8 cellular contexts compared by ENCODE assay signal in genomic region chr12:64825143-64826011, GRCh38. TPM values are rescaled to one million over a fixed set of nuclear protein-coding genes. Genes with fewer than 3 reads are reported as not detected.
DNase-seq lines count a peak whose midpoint lies in the region; ATAC-seq and TF ChIP-seq lines count a peak whose summit lies in the region.

No MANE protein-coding gene starts in this region.

- no peak overlapping the region for H3K27ac Mint-ChIP-seq in activated CD4-positive, alpha-beta memory T cell treated with anti-CD3 and anti-CD28 coated beads, Interleukin-2, amount 10 ng/mL, durations not matched to agents 7 days and 5 days

- H3K27me3 Mint-ChIP-seq in activated CD4-positive, alpha-beta memory T cell treated with anti-CD3 and anti-CD28 coated beads, Interleukin-2, amount 10 ng/mL, durations not matched to agents 7 days and 5 days = peaks cover 66% of the 10 kb centered on the region

- H3K36me3 Mint-ChIP-seq in activated CD4-positive, alpha-beta memory T cell treated with anti-CD3 and anti-CD28 coated beads, Interleukin-2, amount 10 ng/mL, durations not matched to agents 7 days and 5 days (ENCODE audit: low read depth) = peaks cover 4% of the 10 kb centered on the region

- peaks cover 17% of the 10 kb centered on the region for H3K4me1 Mint-ChIP-seq in activated CD4-positive, alpha-beta memory T cell treated with anti-CD3 and anti-CD28 coated beads, Interleukin-2, amount 10 ng/mL, durations not matched to agents 7 days and 5 days

- no peak overlapping the region for H3K9ac ChIP-seq in iPS-18a (ENCODE audit: low read length)

- TF ChIP-seq CTCF in stomach (IDR thresholded peaks at IDR 0.05) = no peak

- H3K4me1 ChIP-seq in iPS-18a (ENCODE audit: control insufficient read depth, low read depth, low read length) = peaks cover 11% of the 10 kb centered on the region
- H3K4me1 ChIP-seq in stomach = peaks cover 21 to 30% (median 28%) of the 10 kb centered on the region in 4 donors

- peaks cover 2% of the 10 kb centered on the region for H3K9me3 Mint-ChIP-seq in activated CD4-positive, alpha-beta memory T cell treated with anti-CD3 and anti-CD28 coated beads, Interleukin-2, amount 10 ng/mL, durations not matched to agents 7 days and 5 days

- TF ChIP-seq EP300 in stomach (IDR thresholded peaks at IDR 0.05) = no peak

- DNase-seq in ELF-1 (ENCODE audit: low read depth, low spot score) (peak; percentile 15), HuH-7 (ENCODE audit: low spot score) (peak; percentile 45), stomach (peak; percentile 25)
- DNase-seq in activated CD4-positive, alpha-beta memory T cell treated with anti-CD3 and anti-CD28 coated beads, Interleukin-2, amount 10 ng/mL, durations not matched to agents 7 days and 5 days = no peak
- DNase-seq in stimulated activated naive CD4-positive, alpha-beta T cell (lab: John Stamatoyannopoulos, UW) = no peak

- peak overlapping the region; percentile 30 for H3K4me3 Mint-ChIP-seq in activated CD4-positive, alpha-beta memory T cell treated with anti-CD3 and anti-CD28 coated beads, Interleukin-2, amount 10 ng/mL, durations not matched to agents 7 days and 5 days

- POLR2A ChIA-PET in activated CD4-positive, alpha-beta memory T cell treated with anti-CD3 and anti-CD28 coated beads, Interleukin-2, amount 10 ng/mL, durations not matched to agents 7 days and 5 days (lab: Charles Lee) = no interaction called here

- H3K9me3 ChIP-seq in iPS-18a (ENCODE audit: control insufficient read depth, low read depth, low read length) (no peaks in the 10 kb centered on the region), stomach (peaks cover 0 to 13% (median 0%) of the 10 kb centered on the region in 4 donors)

- no peak for TF ChIP-seq POLR2A in stomach (IDR thresholded peaks at IDR 0.05)

- CTCF ChIA-PET in activated CD4-positive, alpha-beta memory T cell treated with anti-CD3 and anti-CD28 coated beads, Interleukin-2, amount 10 ng/mL, durations not matched to agents 7 days and 5 days (lab: Charles Lee) = interaction anchor here (2.3 kb wide), 1 partner anchor 28 kb away, joined by 9 read pairs; no protein-coding TSS in a partner anchor

- ATAC-seq in GM19452 (IDR thresholded peaks at IDR 0.05; ENCODE audit: unreplicated experiment) = no peak
- no peak for ATAC-seq in GM21390 (IDR thresholded peaks at IDR 0.05; ENCODE audit: unreplicated experiment)

- intact Hi-C loops in stomach (cut with DNase I; ENCODE audit: low total_unique reads) = no loop called here

- WGBS in stomach, 5 donors = 3 to 7% (median 4%) methylated on average over 35 to 51 of the region's 51 CpGs

- peaks cover 56% of the 10 kb centered on the region for H3K27me3 ChIP-seq in iPS-18a (ENCODE audit: control insufficient read depth, insufficient read depth, low read length)
- peaks cover 10 to 58% (median 34%) of the 10 kb centered on the region in 3 donors for H3K27me3 ChIP-seq in stomach

- H3K27ac ChIP-seq in iPS-18a (ENCODE audit: low read length) = no peak overlapping the region
- H3K27ac ChIP-seq in stomach = no peak overlapping the region

- H3K4me3 ChIP-seq in iPS-18a (ENCODE audit: low read length) (peak overlapping the region; percentile 48), stomach (peak overlapping the region; percentile 35 to 66 (median 55))

- H3K36me3 ChIP-seq in iPS-18a (ENCODE audit: control insufficient read depth, low read depth, low read length) = no peaks in the 10 kb centered on the region
- H3K36me3 ChIP-seq in stomach = peaks cover 0 to 3% (median 0%) of the 10 kb centered on the region in 4 donors

RNA-seq across cellular contexts. Expression of gene TBC1D30, which starts 0.9 kb away (rescaled TPM):
- under 1 TPM in 1 of 2 experiments, not detected in 1; 0.13 TPM for total RNA-seq in activated CD4-positive, alpha-beta memory T cell treated with anti-CD3 and anti-CD28 coated beads, Interleukin-2, amount 10 ng/mL, durations not matched to agents 7 days and 5 days
- 10 to 100 TPM in 4 of 5 donors, 1 to 10 TPM in 1; 6.4 to 41.1 (median 11.2) TPM for total RNA-seq in stomach
- 1 to 10 TPM; 1.8 to 6.7 (median 3.9) TPM for polyA plus RNA-seq in stomach

Comparison
In these comparisons a context has a peak if more than half of its experiments do, and no peak if none do; other contexts are left out.
1. DNase-seq: peak in ELF-1 (single experiment), HuH-7 (single experiment) and stomach (single experiment); none in activated CD4-positive, alpha-beta memory T cell treated with anti-CD3 and anti-CD28 coated beads, Interleukin-2, amount 10 ng/mL, durations not matched to agents 7 days and 5 days (single experiment) and stimulated activated naive CD4-positive, alpha-beta T cell (0 of 6).
2. RNA of gene TBC1D30, which starts 0.9 kb away (total RNA-seq): 6.4 to 41.1 TPM in stomach; 0.13 TPM in activated CD4-positive, alpha-beta memory T cell treated with anti-CD3 and anti-CD28 coated beads, Interleukin-2, amount 10 ng/mL, durations not matched to agents 7 days and 5 days; every median in the first group is over 4 times any median in the second.